In the genomic region with DNA sequence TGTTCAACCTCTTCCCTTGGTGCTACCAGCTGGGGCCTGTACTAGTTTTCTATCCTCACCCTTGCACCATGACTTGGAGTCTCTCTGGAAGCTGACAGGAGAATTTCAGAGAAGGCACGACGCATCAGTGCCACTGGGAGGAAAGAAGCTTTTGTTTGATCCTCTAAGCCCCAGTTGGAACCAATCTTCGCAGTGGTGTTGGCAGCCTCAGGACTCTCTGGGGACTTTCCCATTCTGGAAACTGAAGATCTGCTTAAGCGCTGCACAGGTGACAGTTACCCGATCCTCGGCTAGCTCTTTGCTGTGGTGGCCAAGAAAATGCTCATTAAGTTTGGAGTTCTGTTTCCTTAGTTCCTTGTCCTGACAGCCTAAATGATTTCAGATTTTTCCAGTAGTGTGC, we compare ENCODE assay signal across 25 cellular contexts.
DNase-seq lines count a peak whose midpoint lies in the region; ATAC-seq, FAIRE-seq and TF ChIP-seq lines count a peak whose summit lies in the region.
"Had no signal": no experiment of that assay in that cellular context is flagged by ENCODE, and none has a peak within 500 bp of the region (broad histone marks: within the 10 kb centered on the region; RNA-seq: fewer than 3 reads in every experiment).

No MANE protein-coding gene starts in this region.

- H3K36me3 ChIP-seq in prostate gland, result no peaks in the 10 kb centered on the region
- H3K36me3 ChIP-seq in mammary epithelial cell (ENCODE audit: insufficient read depth, low read length), result no peaks in the 10 kb centered on the region
- H3K36me3 ChIP-seq in naive thymus-derived CD4-positive, alpha-beta T cell (ENCODE audit: control insufficient read depth in 2 of 3, insufficient read depth in 3 of 3, low read length in 3 of 3), result no peaks in the 10 kb centered on the region

- 41% methylated on average over 6 of the region's 6 CpGs for WGBS in prostate gland
- 100% methylated on average over 6 of the region's 6 CpGs for WGBS in mammary epithelial cell (ENCODE audit: low coverage, missing lambda C conversion rate)

- H3K9ac ChIP-seq in mammary epithelial cell (ENCODE audit: insufficient read depth, low read length), result no peak overlapping the region
- H3K9ac ChIP-seq: SK-N-SH had no signal

- CTCF ChIA-PET in mammary epithelial cell (lab: Charles Lee; ENCODE audit: low non-redundant PET), result no interaction called here
- CTCF ChIA-PET in naive thymus-derived CD4-positive, alpha-beta T cell (lab: Charles Lee), result no interaction called here

- H4K20me1 ChIP-seq in mammary epithelial cell (ENCODE audit: insufficient read depth, low read length), result no peaks in the 10 kb centered on the region

- H3K36me3 Mint-ChIP-seq in dendritic cell treated with granulocyte-macrophage colony-stimulating factor and Interleukin-4, amounts not matched to agents 40 ng/mL and 50 ng/mL, for 4 days (ENCODE audit: low read depth), result no peaks in the 10 kb centered on the region
- H3K36me3 Mint-ChIP-seq in naive thymus-derived CD4-positive, alpha-beta T cell, result no peaks in the 10 kb centered on the region
- H3K36me3 Mint-ChIP-seq: CD14-positive monocyte had no signal

- no peak for ATAC-seq in GM19328 (IDR thresholded peaks at IDR 0.05; ENCODE audit: unreplicated experiment)
- no peak for ATAC-seq in naive thymus-derived CD4-positive, alpha-beta T cell
- ATAC-seq: A549, HepG2 had no signal

- intact Hi-C loops in dendritic cell treated with granulocyte-macrophage colony-stimulating factor and Interleukin-4, amounts not matched to agents 40 ng/mL and 50 ng/mL, for 4 days (cut with micrococcal nuclease), result no loop called here
- intact Hi-C loops in prostate gland (cut with DNase I), result no loop called here
- intact Hi-C loops in mammary epithelial cell (cut with micrococcal nuclease), result no loop called here
- intact Hi-C loops in naive thymus-derived CD4-positive, alpha-beta T cell (cut with micrococcal nuclease), result no loop called here

- no peak overlapping the region for H3K4me3 Mint-ChIP-seq in dendritic cell treated with granulocyte-macrophage colony-stimulating factor and Interleukin-4, amounts not matched to agents 40 ng/mL and 50 ng/mL, for 4 days
- H3K4me3 Mint-ChIP-seq in naive thymus-derived CD4-positive, alpha-beta T cell, result no peak overlapping the region
- H3K4me3 Mint-ChIP-seq: B cell, CD14-positive monocyte, HFFc6 had no signal

- H3K9me3 ChIP-seq in prostate gland (no peaks in the 10 kb centered on the region), mammary epithelial cell (replicated peaks; ENCODE audit: insufficient read depth, low read length) (no peaks in the 10 kb centered on the region)
- no peaks in the 10 kb centered on the region for H3K9me3 ChIP-seq in naive thymus-derived CD4-positive, alpha-beta T cell (ENCODE audit: control insufficient read depth in 2 of 3, low read length in 3 of 3)

- dilution Hi-C loops in mammary epithelial cell (cut with HindIII; ENCODE audit: low sequenced_read_pairs), result no loop called here

- no peaks in the 10 kb centered on the region for H3K79me2 ChIP-seq in mammary epithelial cell (ENCODE audit: insufficient read depth, low read length)

- H3K4me3 ChIP-seq in prostate gland (no peak overlapping the region), mammary epithelial cell (replicated peaks in 1 of 3; ENCODE audit: insufficient read depth in 1 of 3, low read depth in 2 of 3, low read length in 3 of 3) (no peak overlapping the region)
- H3K4me3 ChIP-seq in naive thymus-derived CD4-positive, alpha-beta T cell (ENCODE audit: low read length), result no peak overlapping the region
- H3K4me3 ChIP-seq: A549 had no signal

- peak overlapping the region; percentile 52 for H3K27ac Mint-ChIP-seq in dendritic cell treated with granulocyte-macrophage colony-stimulating factor and Interleukin-4, amounts not matched to agents 40 ng/mL and 50 ng/mL, for 4 days
- peak overlapping the region in 1 of 9 donors; percentile 18 for H3K27ac Mint-ChIP-seq in naive thymus-derived CD4-positive, alpha-beta T cell
- H3K27ac Mint-ChIP-seq: B cell, CD14-positive monocyte, HFFc6 had no signal

- H3K27ac ChIP-seq in prostate gland, result peak overlapping the region in 1 of 2 donors; percentile 18
- H3K27ac ChIP-seq in mammary epithelial cell (ENCODE audit: insufficient read depth, low read depth, low read length), result no peak overlapping the region
- H3K27ac ChIP-seq in naive thymus-derived CD4-positive, alpha-beta T cell (ENCODE audit: low read depth, low read length), result no peak overlapping the region
- H3K27ac ChIP-seq: A549, HL-60 had no signal

- H3K4me1 Mint-ChIP-seq in dendritic cell treated with granulocyte-macrophage colony-stimulating factor and Interleukin-4, amounts not matched to agents 40 ng/mL and 50 ng/mL, for 4 days (ENCODE audit: low read depth), result peaks cover 35% of the 10 kb centered on the region
- peaks cover 0 to 12% (median 7%) of the 10 kb centered on the region in 7 donors for H3K4me1 Mint-ChIP-seq in naive thymus-derived CD4-positive, alpha-beta T cell
- H3K4me1 Mint-ChIP-seq: B cell had no signal

- DNase-seq in D721Med (ENCODE audit: insufficient read length, low spot score) (no peak), NCI-H2107 treated with DMSO at 0.1 percent for 48 hours (lab: John Stamatoyannopoulos, UW; ENCODE audit: unreplicated experiment) (peak; percentile 64), prostate gland (ENCODE audit: low spot score) (peak; percentile 12), mammary epithelial cell (no peak), dedifferentiated amniotic fluid mesenchymal stem cell (ENCODE audit: extremely low spot score) (no peak)
- no peak for DNase-seq in naive thymus-derived CD4-positive, alpha-beta T cell
- DNase-seq: DMS79; H7; HFFc6; KBM-7; NCI-H1092; NCI-H1436 treated with DMSO at 0.1 percent for 48 hours; NCI-H1930; NCI-H2227 treated with DMSO at 0.1 percent for 48 hours; NCI-H510A; NK-92 treated with Interleukin-12 subunit alpha and Interleukin-12 subunit beta, amount 100 ng/mL, for 24 hours; SIG-M5; SK-N-SH had no signal

- no peak overlapping the region for H2AFZ ChIP-seq in mammary epithelial cell (ENCODE audit: low read depth, low read length)

- in situ Hi-C loops in mammary epithelial cell (cut with MboI; ENCODE audit: low sequenced_read_pairs in 2 of 2), result no loop called here

- no peak overlapping the region for H3K4me2 ChIP-seq in mammary epithelial cell (ENCODE audit: insufficient read depth, low read depth, low read length)
- H3K4me2 ChIP-seq: A549, SK-N-SH had no signal

- no peaks in the 10 kb centered on the region for H3K27me3 ChIP-seq in prostate gland (replicated peaks; ENCODE audit: insufficient read depth)
- peaks cover 2% of the 10 kb centered on the region for H3K27me3 ChIP-seq in mammary epithelial cell (ENCODE audit: insufficient read depth, low read length)
- no peaks in the 10 kb centered on the region for H3K27me3 ChIP-seq in naive thymus-derived CD4-positive, alpha-beta T cell (ENCODE audit: control insufficient read depth in 2 of 2, insufficient read depth in 2 of 2, low read length in 2 of 2)

- no peaks in the 10 kb centered on the region for H3K27me3 Mint-ChIP-seq in dendritic cell treated with granulocyte-macrophage colony-stimulating factor and Interleukin-4, amounts not matched to agents 40 ng/mL and 50 ng/mL, for 4 days
- peaks cover 0 to 13% (median 0%) of the 10 kb centered on the region in 5 donors for H3K27me3 Mint-ChIP-seq in naive thymus-derived CD4-positive, alpha-beta T cell

- H3K9me3 Mint-ChIP-seq in dendritic cell treated with granulocyte-macrophage colony-stimulating factor and Interleukin-4, amounts not matched to agents 40 ng/mL and 50 ng/mL, for 4 days, result no peaks in the 10 kb centered on the region
- H3K9me3 Mint-ChIP-seq in naive thymus-derived CD4-positive, alpha-beta T cell, result peaks cover 0 to 2% (median 0%) of the 10 kb centered on the region in 11 donors

- no TSS peak for BruUV-seq in mammary epithelial cell (replicated peaks; lab: Mats Ljungman, UMichigan)

- TF ChIP-seq POLR2A in prostate gland (IDR thresholded peaks at IDR 0.05), result no peak

- POLR2A ChIA-PET in naive thymus-derived CD4-positive, alpha-beta T cell (lab: Charles Lee), result no interaction called here

- no peak for TF ChIP-seq CTCF in D721Med (IDR thresholded peaks at IDR 0.05; ENCODE audit: insufficient read depth, missing control alignments)
- no peak for TF ChIP-seq CTCF in prostate gland (IDR thresholded peaks at IDR 0.05)
- TF ChIP-seq CTCF in mammary epithelial cell (conservative IDR thresholded peaks at IDR 0.05 in 1 of 2, IDR thresholded peaks at IDR 0.05 in 1 of 2; ENCODE audit: extremely low read depth in 1 of 2, insufficient read depth in 1 of 2, low read depth in 1 of 2, low read length in 2 of 2), result no peak

- peak; percentile 91 for FAIRE-seq in D721Med (lab: Jason Lieb, UNC)
- FAIRE-seq: A549, HepG2 had no signal

- H3K4me1 ChIP-seq in prostate gland (replicated peaks), result no peaks in the 10 kb centered on the region
- no peaks in the 10 kb centered on the region for H3K4me1 ChIP-seq in mammary epithelial cell (ENCODE audit: insufficient read depth, low read length)
- no peaks in the 10 kb centered on the region for H3K4me1 ChIP-seq in naive thymus-derived CD4-positive, alpha-beta T cell (ENCODE audit: control insufficient read depth in 2 of 2, insufficient read depth in 2 of 2, low read length in 2 of 2)
- H3K4me1 ChIP-seq: A549 had no signal

Comparison
In these comparisons a context has a peak if more than half of its experiments do, and no peak if none do; other contexts are left out.
1. DNase-seq: peak in NCI-H2107 treated with DMSO at 0.1 percent for 48 hours (single experiment) and prostate gland (single experiment); none in D721Med (single experiment), mammary epithelial cell (single experiment), naive thymus-derived CD4-positive, alpha-beta T cell (0 of 9) and dedifferentiated amniotic fluid mesenchymal stem cell (single experiment).